In genomic region chr1:39954870-39955546, GRCh38 we compare ENCODE assay signal across 8 cellular contexts. TPM values are rescaled to one million over a fixed set of nuclear protein-coding genes. Genes with fewer than 3 reads are reported as not detected.
A peak's percentile ranks its signal among the peaks of the same experiment; 100 is the strongest.
DNase-seq lines count a peak whose midpoint lies in the region; ATAC-seq and TF ChIP-seq lines count a peak whose summit lies in the region.

Gene MFSD2A (plus strand): TSS chr1:39955145. CDS start chr1:39955293, 148 bp downstream.

- intact Hi-C loops in left ventricle myocardium superior (cut with micrococcal nuclease), result no loop called here
- intact Hi-C loops in prostate gland (cut with DNase I), result no loop called here

- no peaks in the 10 kb centered on the region; the same call in 1 of the 2 replicates for H3K4me1 ChIP-seq in ES-I3 (ENCODE audit: insufficient read depth, low read length)
- peaks cover 12% of the 10 kb centered on the region for H3K4me1 ChIP-seq in prostate gland (replicated peaks)

- peak; percentile 47 for DNase-seq in HFF-Myc (ENCODE audit: extremely low read depth, low read depth)
- DNase-seq in NCI-H1105 treated with DMSO at 0.1 percent for 48 hours (lab: John Stamatoyannopoulos, UW), result peak; percentile 93
- DNase-seq in SW480 (ENCODE audit: low spot score), result peak; percentile 86
- DNase-seq in amniotic stem cell (lab: John Stamatoyannopoulos, UW), result peak; percentile 90
- peak; percentile 95 for DNase-seq in left ventricle myocardium superior
- DNase-seq in prostate gland (ENCODE audit: low spot score), result peak; percentile 89
- DNase-seq in ureter (ENCODE audit: low spot score), result peak; percentile 95

- TF ChIP-seq POLR2A in prostate gland (IDR thresholded peaks at IDR 0.05), result peak; percentile 69

- peak; percentile 98 for ATAC-seq in left ventricle myocardium superior

- under 1% methylated on average over 60 of the region's 62 CpGs for WGBS in prostate gland

- H3K4me3 ChIP-seq in HFF-Myc (replicated peaks; ENCODE audit: low read depth, low read length), result peak within 1 kb of the TSS; percentile 73
- H3K4me3 ChIP-seq in prostate gland, result peak within 1 kb of the TSS; percentile 29 to 40

- peak within 1 kb of the TSS; percentile 53 for H3K9ac ChIP-seq in ES-I3 (ENCODE audit: low read depth, low read length)

- no peaks in the 10 kb centered on the region for H3K36me3 ChIP-seq in ES-I3 (ENCODE audit: insufficient read depth, low read length)
- no peaks in the 10 kb centered on the region for H3K36me3 ChIP-seq in prostate gland

- no peak for TF ChIP-seq CTCF in HFF-Myc (IDR thresholded peaks at IDR 0.05; ENCODE audit: low read depth, low read length, missing control alignments)
- TF ChIP-seq CTCF in prostate gland (IDR thresholded peaks at IDR 0.05), result no peak

- H3K9me3 ChIP-seq in ES-I3 (ENCODE audit: control insufficient read depth, insufficient read depth, low read length) (no peaks in the 10 kb centered on the region), prostate gland (no peaks in the 10 kb centered on the region)

- peak within 1 kb of the TSS in 1 of 2 donors; percentile 1 for H3K27ac ChIP-seq in prostate gland

- no peaks in the 10 kb centered on the region for H3K27me3 ChIP-seq in prostate gland (replicated peaks; ENCODE audit: insufficient read depth)

RNA-seq across cellular contexts. Expression of gene MFSD2A, which starts in this region (rescaled TPM):
- 0.84 TPM for total RNA-seq in left ventricle myocardium superior
- total RNA-seq in prostate gland, result 100 to 1,000 TPM in 1 of 2 donors, 1 to 10 TPM in 1; 1.1 to 135 TPM
- 28.5 TPM for total RNA-seq in ureter

Comparison
In these comparisons a context has a peak if more than half of its experiments do, and no peak if none do; other contexts are left out.
1. Peak in DNase-seq and ATAC-seq in left ventricle myocardium superior; RNA of the gene not detected or under 1 TPM.